In the genomic region with DNA sequence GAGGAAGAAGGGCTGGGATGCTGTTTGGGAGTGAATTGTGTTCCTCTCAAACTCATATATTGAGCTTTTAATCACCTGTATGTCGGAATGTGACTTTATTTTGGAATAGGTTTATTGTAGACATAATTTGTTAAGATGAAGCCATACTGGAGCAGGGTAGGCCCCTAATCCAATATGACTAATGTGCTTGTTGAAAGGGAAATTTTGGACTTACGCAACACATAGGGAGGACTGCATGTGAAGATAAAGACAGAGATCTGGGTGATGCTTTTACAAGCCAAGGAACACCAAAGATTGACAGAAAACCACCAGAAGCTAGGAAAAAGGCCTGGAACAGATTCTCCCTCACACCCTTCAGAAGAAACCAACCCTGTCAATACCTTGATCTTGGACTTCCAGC, we compare ENCODE assay signal across 18 cellular contexts. TPM values are rescaled to one million over a fixed set of nuclear protein-coding genes. Genes with fewer than 3 reads are reported as not detected.
DNase-seq lines count a peak whose midpoint lies in the region; ATAC-seq and TF ChIP-seq lines count a peak whose summit lies in the region.
"Had no signal": no experiment of that assay in that cellular context is flagged by ENCODE, and none has a peak within 500 bp of the region (broad histone marks: within the 10 kb centered on the region; RNA-seq: fewer than 3 reads in every experiment).

No MANE protein-coding gene starts in this region.

- no peaks in the 10 kb centered on the region for H3K9me3 ChIP-seq in lower lobe of right lung
- H3K9me3 ChIP-seq: BLaER1 treated with 17β-estradiol and CSF1 and Interleukin-3, amounts not matched to agents 10 nM and 100 nM; SJSA1 had no signal

- H3K36me3 ChIP-seq in lower lobe of right lung = no peaks in the 10 kb centered on the region
- H3K36me3 ChIP-seq: BLaER1 treated with 17β-estradiol and CSF1 and Interleukin-3, amounts not matched to agents 10 nM and 100 nM; SJSA1 had no signal

- no peak overlapping the region for H3K27ac ChIP-seq in lower lobe of right lung
- H3K27ac ChIP-seq: BLaER1 treated with 17β-estradiol and CSF1 and Interleukin-3, amounts not matched to agents 10 nM and 100 nM; KMS-11; PC-9; SJSA1 had no signal

- DNase-seq in HCEC 1CT (peak; percentile 42), MV-4-11 (lab: John Stamatoyannopoulos, UW) (peak; percentile 56), choroid plexus epithelial cell (ENCODE audit: low read depth) (peak; percentile 18), foreskin fibroblast (peak; percentile 1), activated T-cell treated with anti-CD3 and anti-CD28 coated beads for 4 hours (no peak), NCI-H345 treated with DMSO at 0.1 percent for 48 hours (lab: John Stamatoyannopoulos, UW; ENCODE audit: unreplicated experiment) (no peak), lower lobe of right lung (no peak)
- no peak for DNase-seq in stimulated activated naive CD4-positive, alpha-beta T cell (lab: John Stamatoyannopoulos, UW)
- DNase-seq: CD8-positive, alpha-beta T cell; DMS53; HFFc6; NCI-H1105 treated with DMSO at 0.1 percent for 48 hours; NCI-H1694 treated with DMSO at 0.1 percent for 48 hours; NCI-H524 treated with DMSO at 0.1 percent for 48 hours; PC-9 had no signal

- no peak for ATAC-seq in lower lobe of right lung
- ATAC-seq: CD8-positive, alpha-beta T cell had no signal

- H3K4me3 ChIP-seq in choroid plexus epithelial cell (ENCODE audit: low read depth, low read length) (no peak overlapping the region), foreskin fibroblast (ENCODE audit: low read depth in 1 of 2, low read length in 2 of 2) (no peak overlapping the region), lower lobe of right lung (no peak overlapping the region)
- H3K4me3 ChIP-seq: BLaER1 treated with 17β-estradiol and CSF1 and Interleukin-3, amounts not matched to agents 10 nM and 100 nM; PC-9; SJSA1 had no signal

- TF ChIP-seq CTCF in choroid plexus epithelial cell (conservative IDR thresholded peaks at IDR 0.05; ENCODE audit: low read depth, low read length) (no peak), foreskin fibroblast (IDR thresholded peaks at IDR 0.05; ENCODE audit: low read depth, low read length) (no peak), lower lobe of right lung (IDR thresholded peaks at IDR 0.05) (no peak)

- no peaks in the 10 kb centered on the region for H3K4me1 ChIP-seq in lower lobe of right lung
- H3K4me1 ChIP-seq: SJSA1 had no signal

- intact Hi-C loops in lower lobe of right lung (cut with DNase I) = no loop called here

- H3K27me3 ChIP-seq in lower lobe of right lung (ENCODE audit: low read depth) = no peaks in the 10 kb centered on the region
- H3K27me3 ChIP-seq: BLaER1 treated with 17β-estradiol and CSF1 and Interleukin-3, amounts not matched to agents 10 nM and 100 nM; SJSA1 had no signal

RNA-seq across cellular contexts. Expression of gene OVCH2, which starts 43.2 kb away (rescaled TPM):
- total RNA-seq in lower lobe of right lung = 7.4 TPM
- total RNA-seq: CD8-positive, alpha-beta T cell; HFFc6 had no signal

RNA-seq across cellular contexts. Expression of gene OR5P2, which starts 47.3 kb away (rescaled TPM):
- total RNA-seq in lower lobe of right lung = 2.2 TPM
- total RNA-seq: CD8-positive, alpha-beta T cell; HFFc6 had no signal

Comparison
In these comparisons a context has a peak if more than half of its experiments do, and no peak if none do; other contexts are left out.
1. DNase-seq: peak in HCEC 1CT (single experiment), MV-4-11 (single experiment), choroid plexus epithelial cell (single experiment) and foreskin fibroblast (2 of 2); none in activated T-cell treated with anti-CD3 and anti-CD28 coated beads for 4 hours (single experiment), stimulated activated naive CD4-positive, alpha-beta T cell (0 of 6), NCI-H345 treated with DMSO at 0.1 percent for 48 hours (single experiment) and lower lobe of right lung (single experiment).